38 cellular contexts compared by ENCODE assay signal in genomic region chr11:22878039-22878438, GRCh38. TPM values are rescaled to one million over a fixed set of nuclear protein-coding genes. Genes with fewer than 3 reads are reported as not detected.
"Had no signal": no experiment of that assay in that cellular context is flagged by ENCODE, and none has a peak within 500 bp of the region (broad histone marks: within the 10 kb centered on the region; RNA-seq: fewer than 3 reads in every experiment).

No MANE protein-coding gene starts in this region.

- H3K27ac ChIP-seq: adrenal gland, body of pancreas, colonic mucosa, epithelial cell of prostate, esophagus squamous epithelium, gastroesophageal sphincter, heart right ventricle had no signal

- H3K36me3 ChIP-seq: adrenal gland, colonic mucosa, esophagus squamous epithelium, gastroesophageal sphincter, heart right ventricle had no signal

- H3K27me3 Mint-ChIP-seq: activated CD4-positive, alpha-beta memory T cell treated with anti-CD3 and anti-CD28 coated beads for 36 hours; activated CD4-positive, alpha-beta T cell treated with anti-CD3 and anti-CD28 coated beads for 36 hours; activated CD4-positive, alpha-beta T cell treated with anti-CD3 and anti-CD28 coated beads, Interleukin-2, amount 10 ng/mL, durations not matched to agents 24 days and 14 days; activated CD8-positive, alpha-beta memory T cell treated with anti-CD3 and anti-CD28 coated beads, Interleukin-2, amount 10 ng/mL, durations not matched to agents 7 days and 5 days; activated naive CD4-positive, alpha-beta T cell treated with anti-CD3 and anti-CD28 coated beads, Interleukin-2, amount 50 U/mL, for 24 hours; activated naive CD8-positive, alpha-beta T cell treated with anti-CD3 and anti-CD28 coated beads for 36 hours; activated naive CD8-positive, alpha-beta T cell treated with anti-CD3 and anti-CD28 coated beads, Interleukin-2, amount 50 U/mL, for 24 hours; T-helper 17 cell had no signal

- DNase-seq: activated CD4-positive, alpha-beta memory T cell treated with anti-CD3 and anti-CD28 coated beads for 36 hours; activated CD4-positive, alpha-beta T cell treated with anti-CD3 and anti-CD28 coated beads for 36 hours; activated CD4-positive, alpha-beta T cell treated with anti-CD3 and anti-CD28 coated beads, Interleukin-2, amount 10 ng/mL, durations not matched to agents 24 days and 14 days; activated CD4-positive, CD25-positive, alpha-beta regulatory T cell; activated CD4-positive, CD25-positive, alpha-beta regulatory T cell treated with anti-CD3 and anti-CD28 coated beads, Interleukin-2, amount 50 U/mL, for 72 hours; activated CD8-positive, alpha-beta memory T cell treated with anti-CD3 and anti-CD28 coated beads, Interleukin-2, amount 10 ng/mL, durations not matched to agents 7 days and 5 days; activated CD8-positive, alpha-beta memory T cell treated with anti-CD3 and anti-CD28 coated beads, Interleukin-2, amount 50 U/mL, for 4 hours; activated CD8-positive, alpha-beta T cell treated with anti-CD3 and anti-CD28 coated beads, Interleukin-2, amount 10 ng/mL, durations not matched to agents 7 days and 5 days; activated effector memory CD4-positive, alpha-beta T cell treated with anti-CD3 and anti-CD28 coated beads, Interleukin-2, amount 50 U/mL, for 16 hours; activated naive CD4-positive, alpha-beta T cell treated with anti-CD3 and anti-CD28 coated beads for 36 hours; activated naive CD8-positive, alpha-beta T cell treated with anti-CD3 and anti-CD28 coated beads for 36 hours; activated naive CD8-positive, alpha-beta T cell treated with anti-CD3 and anti-CD28 coated beads, Interleukin-2, amount 50 U/mL, for 24 hours; activated T-cell treated with anti-CD3 and anti-CD28 coated beads, Interleukin-2, amount 50 U/mL, for 1 hour; activated T-cell treated with anti-CD3 and anti-CD28 coated beads, Interleukin-2, amount 50 U/mL, for 48 hours; adrenal gland; amygdala; aorta; body of pancreas; caudate nucleus; cerebellar nuclear complex; colonic mucosa; effector CD8-positive, alpha-beta T cell; esophagus squamous epithelium; foreskin melanocyte; heart right ventricle; T-helper 17 cell had no signal

- H3K9me3 Mint-ChIP-seq: activated CD4-positive, alpha-beta memory T cell treated with anti-CD3 and anti-CD28 coated beads for 36 hours; activated CD4-positive, alpha-beta T cell treated with anti-CD3 and anti-CD28 coated beads, Interleukin-2, amount 10 ng/mL, durations not matched to agents 24 days and 14 days; activated naive CD4-positive, alpha-beta T cell treated with anti-CD3 and anti-CD28 coated beads for 36 hours; activated naive CD4-positive, alpha-beta T cell treated with anti-CD3 and anti-CD28 coated beads, Interleukin-2, amount 50 U/mL, for 24 hours; activated naive CD8-positive, alpha-beta T cell treated with anti-CD3 and anti-CD28 coated beads for 36 hours; activated naive CD8-positive, alpha-beta T cell treated with anti-CD3 and anti-CD28 coated beads, Interleukin-2, amount 50 U/mL, for 24 hours; activated T-helper 1 cell treated with anti-CD3 and anti-CD28 coated beads, Interleukin-12 subunit alpha, Interleukin-12 subunit beta, Interleukin-2, Interleukin-4 antibody, amounts not matched to agents 30 ng/mL and 10 ng/mL and 1 ng/mL, durations not matched to agents 14 hours and 24 hours and 36 hours; activated T-helper 2 cell treated with anti-CD3 and anti-CD28 coated beads, Interferon-gamma antibody, Interleukin-2, Interleukin-4, amounts not matched to agents 10 μg/mL and 5 μg/mL and 100 μg/mL, durations not matched to agents 14 hours and 24 hours and 36 hours; T-helper 2 cell treated with Interferon-gamma antibody and Interleukin-4, amounts not matched to agents 5 μg/mL and 100 μg/mL, for 36 hours had no signal

- ATAC-seq: activated CD4-positive, alpha-beta T cell treated with anti-CD3 and anti-CD28 coated beads for 36 hours; activated CD8-positive, alpha-beta memory T cell treated with anti-CD3 and anti-CD28 coated beads, Interleukin-2, amount 10 ng/mL, durations not matched to agents 7 days and 5 days; activated CD8-positive, alpha-beta T cell treated with anti-CD3 and anti-CD28 coated beads, Interleukin-2, amount 10 ng/mL, durations not matched to agents 7 days and 5 days; activated naive CD8-positive, alpha-beta T cell treated with anti-CD3 and anti-CD28 coated beads, Interleukin-2, amount 50 U/mL, for 24 hours; body of pancreas; gastroesophageal sphincter; heart right ventricle; T-helper 17 cell had no signal

- H3K27ac Mint-ChIP-seq: activated CD4-positive, alpha-beta memory T cell treated with anti-CD3 and anti-CD28 coated beads for 36 hours; activated CD4-positive, alpha-beta T cell treated with anti-CD3 and anti-CD28 coated beads for 36 hours; activated CD4-positive, alpha-beta T cell treated with anti-CD3 and anti-CD28 coated beads, Interleukin-2, amount 10 ng/mL, durations not matched to agents 24 days and 14 days; activated CD8-positive, alpha-beta memory T cell treated with anti-CD3 and anti-CD28 coated beads, Interleukin-2, amount 10 ng/mL, durations not matched to agents 7 days and 5 days; activated CD8-positive, alpha-beta T cell treated with anti-CD3 and anti-CD28 coated beads, Interleukin-2, amount 10 ng/mL, durations not matched to agents 7 days and 5 days; activated naive CD4-positive, alpha-beta T cell treated with anti-CD3 and anti-CD28 coated beads for 36 hours; activated naive CD4-positive, alpha-beta T cell treated with anti-CD3 and anti-CD28 coated beads, Interleukin-2, amount 50 U/mL, for 24 hours; activated naive CD8-positive, alpha-beta T cell treated with anti-CD3 and anti-CD28 coated beads for 36 hours; activated naive CD8-positive, alpha-beta T cell treated with anti-CD3 and anti-CD28 coated beads, Interleukin-2, amount 50 U/mL, for 24 hours; activated T-helper 1 cell treated with anti-CD3 and anti-CD28 coated beads, Interleukin-12 subunit alpha, Interleukin-12 subunit beta, Interleukin-2, Interleukin-4 antibody, amounts not matched to agents 30 ng/mL and 10 ng/mL and 1 ng/mL, durations not matched to agents 14 hours and 24 hours and 36 hours; activated T-helper 2 cell treated with anti-CD3 and anti-CD28 coated beads, Interferon-gamma antibody, Interleukin-2, Interleukin-4, amounts not matched to agents 10 μg/mL and 5 μg/mL and 100 μg/mL, durations not matched to agents 14 hours and 24 hours and 36 hours; T-helper 17 cell; T-helper 2 cell treated with Interferon-gamma antibody and Interleukin-4, amounts not matched to agents 5 μg/mL and 100 μg/mL, for 36 hours had no signal

- H3K4me3 Mint-ChIP-seq: activated CD4-positive, alpha-beta memory T cell treated with anti-CD3 and anti-CD28 coated beads for 36 hours; activated CD4-positive, alpha-beta T cell treated with anti-CD3 and anti-CD28 coated beads for 36 hours; activated CD4-positive, alpha-beta T cell treated with anti-CD3 and anti-CD28 coated beads, Interleukin-2, amount 10 ng/mL, durations not matched to agents 24 days and 14 days; activated CD8-positive, alpha-beta memory T cell treated with anti-CD3 and anti-CD28 coated beads, Interleukin-2, amount 10 ng/mL, durations not matched to agents 7 days and 5 days; activated CD8-positive, alpha-beta T cell treated with anti-CD3 and anti-CD28 coated beads, Interleukin-2, amount 10 ng/mL, durations not matched to agents 7 days and 5 days; activated naive CD4-positive, alpha-beta T cell treated with anti-CD3 and anti-CD28 coated beads for 36 hours; activated naive CD4-positive, alpha-beta T cell treated with anti-CD3 and anti-CD28 coated beads, Interleukin-2, amount 50 U/mL, for 24 hours; activated naive CD8-positive, alpha-beta T cell treated with anti-CD3 and anti-CD28 coated beads for 36 hours; activated naive CD8-positive, alpha-beta T cell treated with anti-CD3 and anti-CD28 coated beads, Interleukin-2, amount 50 U/mL, for 24 hours; activated T-helper 1 cell treated with anti-CD3 and anti-CD28 coated beads, Interleukin-12 subunit alpha, Interleukin-12 subunit beta, Interleukin-2, Interleukin-4 antibody, amounts not matched to agents 30 ng/mL and 10 ng/mL and 1 ng/mL, durations not matched to agents 14 hours and 24 hours and 36 hours; T-helper 17 cell; T-helper 2 cell treated with Interferon-gamma antibody and Interleukin-4, amounts not matched to agents 5 μg/mL and 100 μg/mL, for 36 hours had no signal

- H3K27me3 ChIP-seq: adrenal gland, body of pancreas, colonic mucosa, esophagus squamous epithelium, gastroesophageal sphincter, heart right ventricle had no signal

- H3K4me1 Mint-ChIP-seq: activated CD4-positive, alpha-beta T cell treated with anti-CD3 and anti-CD28 coated beads for 36 hours; activated CD4-positive, alpha-beta T cell treated with anti-CD3 and anti-CD28 coated beads, Interleukin-2, amount 10 ng/mL, durations not matched to agents 24 days and 14 days; activated CD8-positive, alpha-beta memory T cell treated with anti-CD3 and anti-CD28 coated beads, Interleukin-2, amount 10 ng/mL, durations not matched to agents 7 days and 5 days; activated naive CD4-positive, alpha-beta T cell treated with anti-CD3 and anti-CD28 coated beads, Interleukin-2, amount 50 U/mL, for 24 hours; activated naive CD8-positive, alpha-beta T cell treated with anti-CD3 and anti-CD28 coated beads for 36 hours; activated naive CD8-positive, alpha-beta T cell treated with anti-CD3 and anti-CD28 coated beads, Interleukin-2, amount 50 U/mL, for 24 hours; T-helper 17 cell had no signal

- H3K9me3 ChIP-seq: adrenal gland, body of pancreas, colonic mucosa, esophagus squamous epithelium, gastroesophageal sphincter, heart right ventricle had no signal

- H3K4me1 ChIP-seq: adrenal gland, body of pancreas, colonic mucosa, esophagus squamous epithelium, gastroesophageal sphincter had no signal

- H3K36me3 Mint-ChIP-seq: activated CD4-positive, alpha-beta memory T cell treated with anti-CD3 and anti-CD28 coated beads for 36 hours; activated CD8-positive, alpha-beta memory T cell treated with anti-CD3 and anti-CD28 coated beads, Interleukin-2, amount 10 ng/mL, durations not matched to agents 7 days and 5 days; activated naive CD4-positive, alpha-beta T cell treated with anti-CD3 and anti-CD28 coated beads, Interleukin-2, amount 50 U/mL, for 24 hours; activated naive CD8-positive, alpha-beta T cell treated with anti-CD3 and anti-CD28 coated beads for 36 hours had no signal

- H3K4me3 ChIP-seq: adrenal gland, body of pancreas, colonic mucosa, esophagus squamous epithelium, gastroesophageal sphincter, heart right ventricle had no signal

RNA-seq across cellular contexts. Expression of gene CCDC179, which starts 17.8 kb away (rescaled TPM):
- total RNA-seq: activated CD4-positive, alpha-beta memory T cell treated with anti-CD3 and anti-CD28 coated beads for 36 hours; activated CD4-positive, alpha-beta T cell treated with anti-CD3 and anti-CD28 coated beads for 36 hours; activated CD4-positive, alpha-beta T cell treated with anti-CD3 and anti-CD28 coated beads, Interleukin-2, amount 10 ng/mL, durations not matched to agents 24 days and 14 days; activated CD8-positive, alpha-beta memory T cell treated with anti-CD3 and anti-CD28 coated beads for 36 hours; activated CD8-positive, alpha-beta memory T cell treated with anti-CD3 and anti-CD28 coated beads, Interleukin-2, amount 10 ng/mL, durations not matched to agents 7 days and 5 days; activated CD8-positive, alpha-beta T cell treated with anti-CD3 and anti-CD28 coated beads, Interleukin-2, amount 10 ng/mL, durations not matched to agents 7 days and 5 days; activated naive CD4-positive, alpha-beta T cell treated with anti-CD3 and anti-CD28 coated beads for 36 hours; activated naive CD8-positive, alpha-beta T cell treated with anti-CD3 and anti-CD28 coated beads for 36 hours; activated T-helper 1 cell treated with anti-CD3 and anti-CD28 coated beads, Interleukin-12 subunit alpha, Interleukin-12 subunit beta, Interleukin-2, Interleukin-4 antibody, amounts not matched to agents 30 ng/mL and 10 ng/mL and 1 ng/mL, durations not matched to agents 14 hours and 24 hours and 36 hours; activated T-helper 2 cell treated with anti-CD3 and anti-CD28 coated beads, Interferon-gamma antibody, Interleukin-2, Interleukin-4, amounts not matched to agents 10 μg/mL and 5 μg/mL and 100 μg/mL, durations not matched to agents 14 hours and 24 hours and 36 hours; adrenal gland; aorta; body of pancreas; colonic mucosa; dermis microvascular lymphatic vessel endothelial cell; endothelial cell of umbilical vein; esophagus squamous epithelium; fibroblast of lung; fibroblast of villous mesenchyme; gastroesophageal sphincter; glomerular endothelial cell; heart right ventricle; T-helper 17 cell had no signal
